Comparison of ENCODE assay signal across 8 cellular contexts in the genomic region with DNA sequence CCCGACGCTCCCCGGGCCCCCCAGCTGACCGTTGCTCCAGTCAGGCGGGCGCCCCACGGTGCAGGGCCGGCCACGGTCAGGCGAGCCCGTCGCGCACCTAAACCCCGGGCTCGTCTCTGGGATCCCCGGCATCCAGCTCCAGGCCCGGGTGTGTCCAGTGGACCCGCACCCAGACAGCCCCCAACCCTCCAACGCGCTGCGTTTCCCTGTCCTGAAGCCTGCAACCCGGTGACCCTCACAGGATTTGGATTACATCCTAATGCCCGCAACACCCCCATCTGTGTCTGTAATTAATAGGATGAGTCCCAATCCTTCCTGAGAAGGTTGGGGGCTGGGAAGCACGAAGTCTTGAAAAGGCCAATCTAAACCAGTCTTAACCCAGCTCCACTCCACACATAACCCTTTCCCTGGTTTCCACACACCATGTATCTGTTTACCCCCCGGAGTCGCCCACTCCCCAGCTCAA. TPM values are rescaled to one million over a fixed set of nuclear protein-coding genes. Genes with fewer than 3 reads are reported as not detected.
DNase-seq lines count a peak whose midpoint lies in the region; ATAC-seq and TF ChIP-seq lines count a peak whose summit lies in the region.

No MANE protein-coding gene starts in this region.

- H3K4me1 ChIP-seq in Panc1 (ENCODE audit: control insufficient read depth, insufficient read depth, low read length) (peaks cover 9% of the 10 kb centered on the region; the same call in 1 of the 2 replicates), esophagus (ENCODE audit: control insufficient read depth in 2 of 2, insufficient read depth in 2 of 2, low read length in 1 of 2) (peaks cover 0 to 8% of the 10 kb centered on the region in 2 donors), rectal smooth muscle tissue (ENCODE audit: control insufficient read depth, insufficient read depth, low read length) (peaks cover 2% of the 10 kb centered on the region)

- peak; percentile 40 for DNase-seq in G401 (ENCODE audit: low spot score)
- no peak for DNase-seq in Panc1 (ENCODE audit: low read depth, low spot score)
- no peak for DNase-seq in DMS53 treated with DMSO at 0.1 percent for 48 hours (lab: John Stamatoyannopoulos, UW; ENCODE audit: unreplicated experiment)

- 24 to 33% methylated on average over 15 to 26 of the region's 26 CpGs for WGBS in esophagus, 2 donors

- POLR2A ChIA-PET in Panc1 (lab: Charles Lee) = no interaction called here

- no peak overlapping the region for H3K9ac ChIP-seq in rectal smooth muscle tissue (ENCODE audit: low read length)

- no peaks in the 10 kb centered on the region; the same call in 1 of the 2 replicates for H3K36me3 ChIP-seq in Panc1 (ENCODE audit: control insufficient read depth, insufficient read depth, low read length)
- H3K36me3 ChIP-seq in esophagus (ENCODE audit: control insufficient read depth in 2 of 2, insufficient read depth in 2 of 2, low read length in 1 of 2) = no peaks in the 10 kb centered on the region
- no peaks in the 10 kb centered on the region for H3K36me3 ChIP-seq in rectal smooth muscle tissue (ENCODE audit: control insufficient read depth, insufficient read depth, low read length)

- no peaks in the 10 kb centered on the region for H3K27me3 ChIP-seq in Panc1 (ENCODE audit: control insufficient read depth, insufficient read depth, low read length)
- H3K27me3 ChIP-seq in esophagus (ENCODE audit: control insufficient read depth in 1 of 2, insufficient read depth in 2 of 2, low read length in 2 of 2) = no peaks in the 10 kb centered on the region
- no peaks in the 10 kb centered on the region for H3K27me3 ChIP-seq in rectal smooth muscle tissue (ENCODE audit: control insufficient read depth, insufficient read depth, low read length)

- intact Hi-C loops in Panc1 (cut with micrococcal nuclease; ENCODE audit: unreplicated experiment) = no loop called here

- in situ Hi-C loops in G401 (cut with HindIII; ENCODE audit: low sequenced_read_pairs) (no loop called here), Panc1 (cut with HindIII; ENCODE audit: low pct_unique_long_range_greater_than_20kb, low sequenced_read_pairs) (no loop called here)

- peak overlapping the region; percentile 55 to 64 for H3K4me3 ChIP-seq in Panc1 (ENCODE audit: low read depth in 2 of 2, low read length in 2 of 2)
- H3K4me3 ChIP-seq in esophagus (ENCODE audit: low read depth in 1 of 2, low read length in 2 of 2) = peak overlapping the region; percentile 46 to 59
- peak overlapping the region; percentile 65 for H3K4me3 ChIP-seq in rectal smooth muscle tissue (ENCODE audit: low read length)

- ATAC-seq in Panc1 (no peak), HG03196 (IDR thresholded peaks at IDR 0.05; ENCODE audit: unreplicated experiment) (no peak), GM18868 (IDR thresholded peaks at IDR 0.05; ENCODE audit: unreplicated experiment) (no peak), HG03565 (IDR thresholded peaks at IDR 0.05; ENCODE audit: unreplicated experiment) (no peak)

- TF ChIP-seq CTCF in Panc1 (IDR thresholded peaks at IDR 0.05) = no peak

- CTCF ChIA-PET in Panc1 (lab: Charles Lee) = interaction anchor here (0.9 kb wide), 1 partner anchor 9 kb away, joined by 5 read pairs; no protein-coding TSS in a partner anchor

- BruUV-seq in Panc1 (replicated peaks; lab: Mats Ljungman, UMichigan) = no TSS peak

- H3K27ac ChIP-seq in Panc1 (ENCODE audit: low read length) = peak overlapping the region; percentile 42; the same call in 1 of the 2 replicates
- peak overlapping the region in 1 of 2 donors; percentile 14 for H3K27ac ChIP-seq in esophagus (ENCODE audit: low read depth in 2 of 2, low read length in 1 of 2)
- no peak overlapping the region for H3K27ac ChIP-seq in rectal smooth muscle tissue (ENCODE audit: low read depth, low read length)

- H3K9me3 ChIP-seq in Panc1 (ENCODE audit: control insufficient read depth, insufficient read depth, low read depth, low read length) = no peaks in the 10 kb centered on the region
- no peaks in the 10 kb centered on the region for H3K9me3 ChIP-seq in esophagus (ENCODE audit: control insufficient read depth in 2 of 2, insufficient read depth in 1 of 2, low read depth in 1 of 2, low read length in 1 of 2)

RNA-seq across cellular contexts. Expression of a gene that starts 10.4 kb away (rescaled TPM):
- not detected in 2 replicates for total RNA-seq in G401 (2014; rRNA removed; shearing (Covaris generic))
- total RNA-seq in Panc1 (2021; ENCODE audit: unreplicated experiment) = not detected
- polyA plus RNA-seq in Panc1 (2012; ENCODE audit: insufficient read length) = not detected
- polyA plus RNA-seq in esophagus = under 1 TPM in 1 of 2 donors, not detected in 1; 0.06 TPM

RNA-seq across cellular contexts. Expression of a gene that starts 12.3 kb away (rescaled TPM):
- 64.7 and 86.2 TPM in 2 replicates for total RNA-seq in G401 (2014; rRNA removed; shearing (Covaris generic))
- total RNA-seq in Panc1 (2021; ENCODE audit: unreplicated experiment) = 24.5 TPM
- 43.8 TPM for polyA plus RNA-seq in Panc1 (2012; ENCODE audit: insufficient read length)
- 10 to 100 TPM; 10.1 to 29.2 TPM for polyA plus RNA-seq in esophagus

RNA-seq across cellular contexts. Expression of a gene that starts 30.0 kb away (rescaled TPM):
- 0.74 and 1.6 TPM in 2 replicates for total RNA-seq in G401 (2014; rRNA removed; shearing (Covaris generic))
- total RNA-seq in Panc1 (2021; ENCODE audit: unreplicated experiment) = 0.15 TPM
- polyA plus RNA-seq in Panc1 (2012; ENCODE audit: insufficient read length) = 0.29 TPM
- polyA plus RNA-seq in esophagus = 1 to 10 TPM in 1 of 2 donors, under 1 TPM in 1; 0.55 to 2.3 TPM

RNA-seq across cellular contexts. Expression of a gene that starts 32.8 kb away (rescaled TPM):
- total RNA-seq in G401 (2014; rRNA removed; shearing (Covaris generic)) = 93.8 and 125 TPM in 2 replicates
- 37.4 TPM for total RNA-seq in Panc1 (2021; ENCODE audit: unreplicated experiment)
- polyA plus RNA-seq in Panc1 (2012; ENCODE audit: insufficient read length) = 37.8 TPM
- polyA plus RNA-seq in esophagus = 10 to 100 TPM; 21.5 to 41.6 TPM

RNA-seq across cellular contexts. Expression of a gene that starts 33.0 kb away (rescaled TPM):
- 1.3 and 2.8 TPM in 2 replicates for total RNA-seq in G401 (2014; rRNA removed; shearing (Covaris generic))
- total RNA-seq in Panc1 (2021; ENCODE audit: unreplicated experiment) = 1.4 TPM
- polyA plus RNA-seq in Panc1 (2012; ENCODE audit: insufficient read length) = 0.59 TPM
- 1 to 10 TPM in 1 of 2 donors, under 1 TPM in 1; 0.86 to 1.4 TPM for polyA plus RNA-seq in esophagus
